1 cellular context compared by ENCODE assay signal in the genomic region with DNA sequence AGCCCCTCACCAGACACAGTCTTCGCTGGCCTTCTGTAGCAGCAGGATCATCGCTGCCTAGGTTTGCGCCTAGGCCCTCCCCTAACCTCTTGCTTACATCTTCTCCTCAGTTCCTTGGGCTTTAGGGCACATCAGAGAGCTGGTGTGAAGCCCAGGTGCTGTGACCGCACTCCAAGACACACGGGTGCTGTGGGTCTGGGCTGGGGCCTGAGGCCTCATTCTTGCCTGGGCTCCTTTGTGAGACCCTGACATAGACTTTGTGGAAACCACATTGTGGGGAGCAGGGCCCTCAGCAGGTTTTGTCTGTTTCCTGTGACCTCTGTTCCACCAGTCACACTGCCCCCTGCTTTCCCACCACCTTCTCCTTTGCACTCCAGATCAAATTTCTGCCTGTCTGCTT.
TF ChIP-seq lines count a peak whose summit lies in the region.

No MANE protein-coding gene starts in this region.

TF ChIP-seq in WTC11, 78 proteins besides CTCF, POLR2A, EP300 and RAD21:
- TF ChIP-seq, protein P1, sequence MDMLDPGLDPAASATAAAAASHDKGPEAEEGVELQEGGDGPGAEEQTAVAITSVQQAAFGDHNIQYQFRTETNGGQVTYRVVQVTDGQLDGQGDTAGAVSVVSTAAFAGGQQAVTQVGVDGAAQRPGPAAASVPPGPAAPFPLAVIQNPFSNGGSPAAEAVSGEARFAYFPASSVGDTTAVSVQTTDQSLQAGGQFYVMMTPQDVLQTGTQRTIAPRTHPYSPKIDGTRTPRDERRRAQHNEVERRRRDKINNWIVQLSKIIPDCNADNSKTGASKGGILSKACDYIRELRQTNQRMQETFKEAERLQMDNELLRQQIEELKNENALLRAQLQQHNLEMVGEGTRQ (CRISPR knock-in tag; IDR thresholded peaks at IDR 0.05) = no peak
